15 cellular contexts compared by ENCODE assay signal in the genomic region with DNA sequence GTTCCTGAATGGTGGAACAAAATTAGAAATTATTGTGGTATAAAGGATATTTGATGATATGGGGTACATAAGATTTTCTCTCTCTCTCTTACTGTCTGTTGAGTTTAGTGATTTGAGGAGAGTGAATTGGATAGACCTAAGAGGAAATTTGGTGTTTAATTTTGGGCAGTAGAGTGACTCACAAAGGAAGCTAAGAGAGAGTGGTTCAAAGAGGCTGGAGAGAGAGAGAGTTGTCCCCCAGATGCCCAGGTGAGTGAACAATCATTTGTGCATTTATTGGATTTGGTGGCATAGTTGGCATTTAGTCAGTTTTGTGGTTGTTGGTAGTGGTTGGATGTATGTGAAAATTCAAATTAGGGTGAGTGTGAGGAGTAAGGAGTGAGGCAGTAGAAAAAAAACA. TPM values are rescaled to one million over a fixed set of nuclear protein-coding genes. Genes with fewer than 3 reads are reported as not detected.
DNase-seq lines count a peak whose midpoint lies in the region; ATAC-seq and TF ChIP-seq lines count a peak whose summit lies in the region.
"Had no signal": no experiment of that assay in that cellular context is flagged by ENCODE, and none has a peak within 500 bp of the region (broad histone marks: within the 10 kb centered on the region; RNA-seq: fewer than 3 reads in every experiment).

No MANE protein-coding gene starts in this region.

- no peak for DNase-seq in activated T-cell treated with anti-CD3 and anti-CD28 coated beads, Interleukin-2, amount 50 U/mL, for 72 hours
- DNase-seq in activated T-cell treated with anti-CD3 and anti-CD28 coated beads, Interleukin-2, amount 50 U/mL, for 4 hours = no peak
- DNase-seq in PC-3 = peak; percentile 83
- DNase-seq in activated naive CD8-positive, alpha-beta T cell treated with anti-CD3 and anti-CD28 coated beads, Interleukin-2, amount 50 U/mL, for 24 hours = no peak
- no peak for DNase-seq in stimulated activated naive CD8-positive, alpha-beta T cell treated with anti-CD3 and anti-CD28 coated beads, Interleukin-15, Interleukin-2, amounts not matched to agents 100 U/mL and 50 U/mL, for 24 hours
- DNase-seq in activated CD4-positive, CD25-positive, alpha-beta regulatory T cell treated with anti-CD3 and anti-CD28 coated beads, Interleukin-2, amount 50 U/mL, for 72 hours = no peak
- no peak for DNase-seq in DMS79 treated with DMSO at 0.1 percent for 48 hours (lab: John Stamatoyannopoulos, UW)
- no peak for DNase-seq in ovary
- DNase-seq: Caco-2; CD8-positive, alpha-beta memory T cell; DMS53; GOT3; H9 had no signal

- no peak overlapping the region for H3K9ac ChIP-seq in PC-3 (ENCODE audit: low read length)

- no peaks in the 10 kb centered on the region for H4K20me1 ChIP-seq in PC-3 (ENCODE audit: low read length)

- CTCF ChIA-PET in PC-3 (lab: Charles Lee) = interaction anchor here (0.7 kb wide), 1 partner anchor 291 kb away, joined by 3 read pairs; no protein-coding TSS in a partner anchor

- TF ChIP-seq CTCF in PC-3 (conservative IDR thresholded peaks at IDR 0.05; ENCODE audit: low read depth, low read length) = no peak
- no peak for TF ChIP-seq CTCF in ovary (IDR thresholded peaks at IDR 0.05)

- no peak for TF ChIP-seq POLR2A in ovary (IDR thresholded peaks at IDR 0.05)

- no peak for ATAC-seq in activated T-cell treated with anti-CD3 and anti-CD28 coated beads, Interleukin-2, amount 50 U/mL, for 72 hours (replicated peaks in 1 of 2)
- no peak for ATAC-seq in activated T-cell treated with anti-CD3 and anti-CD28 coated beads, Interleukin-2, amount 50 U/mL, for 4 hours
- peak; percentile 70 for ATAC-seq in PC-3
- peak; percentile 57 for ATAC-seq in activated naive CD8-positive, alpha-beta T cell treated with anti-CD3 and anti-CD28 coated beads, Interleukin-2, amount 50 U/mL, for 24 hours
- peak; percentile 42 for ATAC-seq in stimulated activated naive CD8-positive, alpha-beta T cell treated with anti-CD3 and anti-CD28 coated beads, Interleukin-15, Interleukin-2, amounts not matched to agents 100 U/mL and 50 U/mL, for 24 hours

- no peaks in the 10 kb centered on the region for H3K27me3 ChIP-seq in PC-3 (ENCODE audit: low read length)
- H3K27me3 ChIP-seq in ovary = no peaks in the 10 kb centered on the region

- no TSS peak for BruUV-seq in PC-3 (replicated peaks; lab: Mats Ljungman, UMichigan)

- H3K9me3 ChIP-seq in PC-3 (ENCODE audit: low read length) (no peaks in the 10 kb centered on the region), ovary (no peaks in the 10 kb centered on the region)
- H3K9me3 ChIP-seq: Caco-2 had no signal

- H3K27me3 Mint-ChIP-seq in activated T-cell treated with anti-CD3 and anti-CD28 coated beads, Interleukin-2, amount 50 U/mL, for 72 hours (ENCODE audit: low read depth) = no peaks in the 10 kb centered on the region
- no peaks in the 10 kb centered on the region for H3K27me3 Mint-ChIP-seq in activated T-cell treated with anti-CD3 and anti-CD28 coated beads, Interleukin-2, amount 50 U/mL, for 4 hours (ENCODE audit: low read depth)
- no peaks in the 10 kb centered on the region for H3K27me3 Mint-ChIP-seq in activated naive CD8-positive, alpha-beta T cell treated with anti-CD3 and anti-CD28 coated beads, Interleukin-2, amount 50 U/mL, for 24 hours
- H3K27me3 Mint-ChIP-seq: CD8-positive, alpha-beta memory T cell had no signal

- H3F3A ChIP-seq in PC-3 (ENCODE audit: low read length, unreplicated experiment) = no peaks in the 10 kb centered on the region

- H3K27ac ChIP-seq in PC-3 (ENCODE audit: low read length) (0 out of 2 replicates have a peak overlapping the region, but pooled peaks have one; percentile 27), ovary (no peak overlapping the region)
- H3K27ac ChIP-seq: 22Rv1 had no signal

- no peaks in the 10 kb centered on the region for H3K9me2 ChIP-seq in PC-3 (replicated peaks; ENCODE audit: low read length)

- H3K36me3 Mint-ChIP-seq in activated T-cell treated with anti-CD3 and anti-CD28 coated beads, Interleukin-2, amount 50 U/mL, for 72 hours (ENCODE audit: insufficient read depth in 2 of 2) = no peaks in the 10 kb centered on the region
- peaks cover 4% of the 10 kb centered on the region for H3K36me3 Mint-ChIP-seq in activated T-cell treated with anti-CD3 and anti-CD28 coated beads, Interleukin-2, amount 50 U/mL, for 4 hours (ENCODE audit: insufficient read depth)
- H3K36me3 Mint-ChIP-seq in activated naive CD8-positive, alpha-beta T cell treated with anti-CD3 and anti-CD28 coated beads, Interleukin-2, amount 50 U/mL, for 24 hours (ENCODE audit: low read depth) = peaks cover 10% of the 10 kb centered on the region

- no peak overlapping the region for H3K4me3 Mint-ChIP-seq in activated T-cell treated with anti-CD3 and anti-CD28 coated beads, Interleukin-2, amount 50 U/mL, for 72 hours
- H3K4me3 Mint-ChIP-seq in activated T-cell treated with anti-CD3 and anti-CD28 coated beads, Interleukin-2, amount 50 U/mL, for 4 hours = no peak overlapping the region
- no peak overlapping the region for H3K4me3 Mint-ChIP-seq in activated naive CD8-positive, alpha-beta T cell treated with anti-CD3 and anti-CD28 coated beads, Interleukin-2, amount 50 U/mL, for 24 hours
- H3K4me3 Mint-ChIP-seq: CD14-positive monocyte; CD8-positive, alpha-beta memory T cell; H9 had no signal

- peaks cover 28% of the 10 kb centered on the region for H3K4me1 Mint-ChIP-seq in activated T-cell treated with anti-CD3 and anti-CD28 coated beads, Interleukin-2, amount 50 U/mL, for 72 hours (ENCODE audit: low read depth)
- H3K4me1 Mint-ChIP-seq in activated T-cell treated with anti-CD3 and anti-CD28 coated beads, Interleukin-2, amount 50 U/mL, for 4 hours (ENCODE audit: low read depth) = peaks cover 36% of the 10 kb centered on the region
- H3K4me1 Mint-ChIP-seq in activated naive CD8-positive, alpha-beta T cell treated with anti-CD3 and anti-CD28 coated beads, Interleukin-2, amount 50 U/mL, for 24 hours = peaks cover 56% of the 10 kb centered on the region

- peaks cover 27% of the 10 kb centered on the region; the same call in 1 of the 2 replicates for H3K79me2 ChIP-seq in PC-3 (ENCODE audit: low read length)

- POLR2A ChIA-PET in PC-3 (lab: Charles Lee; ENCODE audit: unreplicated experiment) = interaction anchor here (0.6 kb wide), 1 partner anchor 150 kb away, joined by 26 read pairs; no protein-coding TSS in a partner anchor

- no peak overlapping the region for H2AFZ ChIP-seq in PC-3 (ENCODE audit: low read length)

- peaks cover 23% of the 10 kb centered on the region for H3K4me1 ChIP-seq in PC-3 (ENCODE audit: insufficient read depth, low read length)
- H3K4me1 ChIP-seq in ovary (ENCODE audit: insufficient read depth) = peaks cover 2% of the 10 kb centered on the region

- H3K4me2 ChIP-seq in PC-3 (ENCODE audit: low read length) = peak overlapping the region; percentile 47

- no peaks in the 10 kb centered on the region for H3K9me3 Mint-ChIP-seq in activated T-cell treated with anti-CD3 and anti-CD28 coated beads, Interleukin-2, amount 50 U/mL, for 72 hours
- H3K9me3 Mint-ChIP-seq in activated T-cell treated with anti-CD3 and anti-CD28 coated beads, Interleukin-2, amount 50 U/mL, for 4 hours = no peaks in the 10 kb centered on the region
- H3K9me3 Mint-ChIP-seq in activated naive CD8-positive, alpha-beta T cell treated with anti-CD3 and anti-CD28 coated beads, Interleukin-2, amount 50 U/mL, for 24 hours = no peaks in the 10 kb centered on the region
- H3K9me3 Mint-ChIP-seq: CD14-positive monocyte; CD8-positive, alpha-beta memory T cell; H9 had no signal

- intact Hi-C loops in PC-3 (cut with micrococcal nuclease) (no loop called here), ovary (cut with DNase I) (no loop called here)

- H3K36me3 ChIP-seq in PC-3 (ENCODE audit: low read depth, low read length) = no peaks in the 10 kb centered on the region
- no peaks in the 10 kb centered on the region for H3K36me3 ChIP-seq in ovary

- TF ChIP-seq EP300 in ovary (IDR thresholded peaks at IDR 0.05) = no peak

- no peak overlapping the region for H3K4me3 ChIP-seq in PC-3 (ENCODE audit: low read length)
- H3K4me3 ChIP-seq in ovary = no peak overlapping the region

- peak overlapping the region; percentile 1 for H3K27ac Mint-ChIP-seq in activated T-cell treated with anti-CD3 and anti-CD28 coated beads, Interleukin-2, amount 50 U/mL, for 72 hours
- H3K27ac Mint-ChIP-seq in activated naive CD8-positive, alpha-beta T cell treated with anti-CD3 and anti-CD28 coated beads, Interleukin-2, amount 50 U/mL, for 24 hours = peak overlapping the region; percentile 8
- H3K27ac Mint-ChIP-seq: H9 had no signal

RNA-seq across cellular contexts. Expression of gene GPD2, which starts 56.8 kb away (rescaled TPM):
- total RNA-seq in activated T-cell treated with anti-CD3 and anti-CD28 coated beads, Interleukin-2, amount 50 U/mL, for 72 hours = 10 to 100 TPM; 20.0 to 24.9 TPM
- 10 to 100 TPM; 20.7 to 21.1 (median 21.0) TPM for total RNA-seq in activated T-cell treated with anti-CD3 and anti-CD28 coated beads, Interleukin-2, amount 50 U/mL, for 4 hours
- total RNA-seq in PC-3 (2014; rRNA removed) (91.3 and 107 TPM in 2 replicates), ovary (10 to 100 TPM; 22.2 to 61.7 (median 27.8) TPM)
- polyA plus RNA-seq in ovary = 10 to 100 TPM in 1 of 2 donors, 1 to 10 TPM in 1; 6.7 to 13.8 TPM

Comparison
In these comparisons a context has a peak if more than half of its experiments do, and no peak if none do; other contexts are left out.
1. ATAC-seq: peak in PC-3 (single experiment), activated naive CD8-positive, alpha-beta T cell treated with anti-CD3 and anti-CD28 coated beads, Interleukin-2, amount 50 U/mL, for 24 hours (single experiment) and stimulated activated naive CD8-positive, alpha-beta T cell treated with anti-CD3 and anti-CD28 coated beads, Interleukin-15, Interleukin-2, amounts not matched to agents 100 U/mL and 50 U/mL, for 24 hours (single experiment); none in activated T-cell treated with anti-CD3 and anti-CD28 coated beads, Interleukin-2, amount 50 U/mL, for 72 hours (0 of 2) and activated T-cell treated with anti-CD3 and anti-CD28 coated beads, Interleukin-2, amount 50 U/mL, for 4 hours (0 of 2).